ENCODE assay signal across 14 cellular contexts in genomic region chr12:82708507-82708906, GRCh38. TPM values are rescaled to one million over a fixed set of nuclear protein-coding genes. Genes with fewer than 3 reads are reported as not detected.
DNase-seq lines count a peak whose midpoint lies in the region; ATAC-seq and TF ChIP-seq lines count a peak whose summit lies in the region.
"Had no signal": no experiment of that assay in that cellular context is flagged by ENCODE, and none has a peak within 500 bp of the region (broad histone marks: within the 10 kb centered on the region; RNA-seq: fewer than 3 reads in every experiment).

No MANE protein-coding gene starts in this region.

- no TSS peak for BruUV-seq in PC-3 (replicated peaks; lab: Mats Ljungman, UMichigan)

- no peak overlapping the region for H3K4me3 ChIP-seq in right atrium auricular region
- H3K4me3 ChIP-seq in cardiac muscle cell = no peak overlapping the region
- H3K4me3 ChIP-seq in PC-3 (ENCODE audit: low read length) = no peak overlapping the region
- H3K4me3 ChIP-seq in CD4-positive, alpha-beta memory T cell (ENCODE audit: low read length in 2 of 2) = no peak overlapping the region
- H3K4me3 ChIP-seq: adrenal gland, PC-9 had no signal

- H3K79me2 ChIP-seq in PC-3 (ENCODE audit: low read length) = no peaks in the 10 kb centered on the region

- H3K27me3 ChIP-seq in right atrium auricular region (no peaks in the 10 kb centered on the region), cardiac muscle cell (no peaks in the 10 kb centered on the region), PC-3 (ENCODE audit: low read length) (no peaks in the 10 kb centered on the region)
- H3K27me3 ChIP-seq in CD4-positive, alpha-beta memory T cell (ENCODE audit: insufficient read depth, low read length) = no peaks in the 10 kb centered on the region
- H3K27me3 ChIP-seq: adrenal gland had no signal

- no peak overlapping the region for H3K4me3 Mint-ChIP-seq in neural crest cell
- no peak overlapping the region for H3K4me3 Mint-ChIP-seq in CD4-positive, alpha-beta memory T cell

- no peaks in the 10 kb centered on the region for H3K9me2 ChIP-seq in PC-3 (replicated peaks; ENCODE audit: low read length)

- no peaks in the 10 kb centered on the region for H4K20me1 ChIP-seq in PC-3 (ENCODE audit: low read length)

- TF ChIP-seq CTCF in right atrium auricular region (IDR thresholded peaks at IDR 0.05) (no peak), cardiac muscle cell (IDR thresholded peaks at IDR 0.05; ENCODE audit: low read depth, low read length) (no peak), neural crest cell (conservative IDR thresholded peaks at IDR 0.05) (no peak), PC-3 (conservative IDR thresholded peaks at IDR 0.05; ENCODE audit: low read depth, low read length) (no peak)

- H2AFZ ChIP-seq in PC-3 (ENCODE audit: low read length) = no peak overlapping the region
- H2AFZ ChIP-seq: PC-9 had no signal

- H3K4me1 ChIP-seq in right atrium auricular region (no peaks in the 10 kb centered on the region), cardiac muscle cell (ENCODE audit: low read depth) (peaks cover 14% of the 10 kb centered on the region), PC-3 (ENCODE audit: insufficient read depth, low read length) (no peaks in the 10 kb centered on the region)
- no peaks in the 10 kb centered on the region for H3K4me1 ChIP-seq in CD4-positive, alpha-beta memory T cell (ENCODE audit: insufficient read depth, low read length)
- H3K4me1 ChIP-seq: adrenal gland had no signal

- DNase-seq in Right ventricle myocardium inferior (ENCODE audit: missing footprints) (peak; percentile 65), right atrium auricular region (ENCODE audit: low spot score) (no peak), cardiac muscle cell (ENCODE audit: low read depth in 1 of 2, low spot score in 1 of 2) (peak in 1 of 2 donors; percentile 61), neural crest cell (ENCODE audit: low read depth, low spot score) (no peak), PC-3 (no peak)
- DNase-seq in CD4-positive, alpha-beta memory T cell = no peak
- no peak for DNase-seq in stimulated activated CD4-positive, alpha-beta T cell treated with anti-CD3 and anti-CD28 coated beads, Interleukin-4, amount 100 ng/mL, for 1 hour
- DNase-seq: activated CD8-positive, alpha-beta memory T cell treated with anti-CD3 and anti-CD28 coated beads, Interleukin-2, amount 50 U/mL, for 4 hours; adrenal gland; DMS79 treated with DMSO at 0.1 percent for 48 hours; NCI-H1436 treated with DMSO at 0.1 percent for 48 hours; PC-9 had no signal

- H3K9me3 Mint-ChIP-seq in neural crest cell = peaks cover 4% of the 10 kb centered on the region
- H3K9me3 Mint-ChIP-seq in CD4-positive, alpha-beta memory T cell = peaks cover 0 to 3% (median 0%) of the 10 kb centered on the region in 8 donors

- H3K36me3 ChIP-seq in right atrium auricular region (no peaks in the 10 kb centered on the region), cardiac muscle cell (no peaks in the 10 kb centered on the region), PC-3 (ENCODE audit: low read depth, low read length) (no peaks in the 10 kb centered on the region)
- H3K36me3 ChIP-seq in CD4-positive, alpha-beta memory T cell (ENCODE audit: insufficient read depth, low read length) = no peaks in the 10 kb centered on the region
- H3K36me3 ChIP-seq: adrenal gland had no signal

- peak overlapping the region; percentile 68 for H3K27ac Mint-ChIP-seq in neural crest cell (ENCODE audit: unreplicated experiment)
- H3K27ac Mint-ChIP-seq in CD4-positive, alpha-beta memory T cell = no peak overlapping the region

- no peaks in the 10 kb centered on the region for H3K9me3 ChIP-seq in right atrium auricular region
- no peaks in the 10 kb centered on the region for H3K9me3 ChIP-seq in cardiac muscle cell (ENCODE audit: low read depth)
- H3K9me3 ChIP-seq in PC-3 (ENCODE audit: low read length) = no peaks in the 10 kb centered on the region
- H3K9me3 ChIP-seq in CD4-positive, alpha-beta memory T cell (ENCODE audit: control insufficient read depth in 1 of 2, low read length in 2 of 2) = no peaks in the 10 kb centered on the region
- H3K9me3 ChIP-seq: adrenal gland had no signal

- no peak overlapping the region for H3K4me2 ChIP-seq in PC-3 (ENCODE audit: low read length)
- H3K4me2 ChIP-seq: PC-9 had no signal

- intact Hi-C loops in Right ventricle myocardium inferior (cut with DNase I) = no loop called here
- intact Hi-C loops in PC-3 (cut with micrococcal nuclease) = no loop called here
- intact Hi-C loops in CD4-positive, alpha-beta memory T cell (cut with micrococcal nuclease) = no loop called here

- no peaks in the 10 kb centered on the region for H3F3A ChIP-seq in PC-3 (ENCODE audit: low read length, unreplicated experiment)

- H3K4me1 Mint-ChIP-seq in neural crest cell = peaks cover 26% of the 10 kb centered on the region
- peaks cover 0 to 2% (median under 1%) of the 10 kb centered on the region in 4 donors for H3K4me1 Mint-ChIP-seq in CD4-positive, alpha-beta memory T cell

- H3K27ac ChIP-seq in right atrium auricular region (no peak overlapping the region), cardiac muscle cell (peak overlapping the region; percentile 7), PC-3 (ENCODE audit: low read length) (no peak overlapping the region)
- no peak overlapping the region for H3K27ac ChIP-seq in CD4-positive, alpha-beta memory T cell (ENCODE audit: low read depth, low read length)
- H3K27ac ChIP-seq: adrenal gland, epithelial cell of prostate, PC-9 had no signal

- CTCF ChIA-PET in PC-3 (lab: Charles Lee) = no interaction called here
- CTCF ChIA-PET in CD4-positive, alpha-beta memory T cell (lab: Charles Lee; ENCODE audit: partially characterized antibody) = interaction anchor here (4.4 kb wide), 1 partner anchor 22 kb away, joined by 17 read pairs; the partner anchor contains the start of gene TMTC2

- ATAC-seq in Right ventricle myocardium inferior (peak; percentile 74), PC-3 (no peak), GM18519 (IDR thresholded peaks at IDR 0.05; ENCODE audit: low FRiP score, unreplicated experiment) (no peak)

- H3K27me3 Mint-ChIP-seq in neural crest cell (ENCODE audit: low read depth) = no peaks in the 10 kb centered on the region
- no peaks in the 10 kb centered on the region for H3K27me3 Mint-ChIP-seq in CD4-positive, alpha-beta memory T cell

- POLR2A ChIA-PET in PC-3 (lab: Charles Lee; ENCODE audit: unreplicated experiment) = no interaction called here
- POLR2A ChIA-PET in CD4-positive, alpha-beta memory T cell (lab: Charles Lee; ENCODE audit: partially characterized antibody) = no interaction called here

- peaks cover 22% of the 10 kb centered on the region for H3K36me3 Mint-ChIP-seq in neural crest cell (ENCODE audit: low read depth)
- H3K36me3 Mint-ChIP-seq in CD4-positive, alpha-beta memory T cell = peaks cover 3 to 4% of the 10 kb centered on the region in 2 donors

- no peak overlapping the region for H3K9ac ChIP-seq in PC-3 (ENCODE audit: low read length)

RNA-seq across cellular contexts. Expression of gene TMTC2, which starts 21.8 kb away (rescaled TPM):
- 4.4 TPM for total RNA-seq in Right ventricle myocardium inferior
- total RNA-seq in right atrium auricular region = 1 to 10 TPM; 2.9 to 3.2 TPM
- total RNA-seq in cardiac muscle cell = 8.3 and 10.8 TPM in 2 replicates
- 0.89 and 2.0 TPM in 2 replicates for polyA plus RNA-seq in cardiac muscle cell
- total RNA-seq in neural crest cell = 12.3 and 12.5 TPM in 2 replicates
- total RNA-seq in PC-3 (2014; rRNA removed) = 10.7 and 17.5 TPM in 2 replicates
- total RNA-seq in CD4-positive, alpha-beta memory T cell = 1 to 10 TPM; 8.1 to 8.2 TPM
- polyA plus RNA-seq in CD4-positive, alpha-beta memory T cell = under 1 TPM; 0.09 to 0.36 TPM
